27 cellular contexts compared by ENCODE assay signal in the genomic region with DNA sequence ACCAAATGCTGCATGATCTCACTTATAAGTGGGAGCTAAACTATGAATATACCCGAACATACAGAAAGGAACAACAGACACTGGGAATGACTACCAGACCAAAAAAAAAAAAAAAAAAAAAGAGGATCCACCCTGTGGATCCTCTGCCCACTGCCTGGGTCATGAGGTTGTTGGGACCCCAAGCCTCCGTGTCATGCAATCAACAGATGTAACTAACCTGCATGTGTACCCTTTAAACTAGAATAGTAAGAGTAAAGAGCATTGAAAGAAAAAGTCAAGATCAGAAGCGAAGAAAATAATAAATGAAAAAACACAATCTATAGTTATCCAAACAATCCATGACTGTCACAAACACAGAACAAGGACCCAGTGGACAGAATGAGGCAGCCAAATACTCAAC.
DNase-seq lines count a peak whose midpoint lies in the region; ATAC-seq, FAIRE-seq and TF ChIP-seq lines count a peak whose summit lies in the region.
"Had no signal": no experiment of that assay in that cellular context is flagged by ENCODE, and none has a peak within 500 bp of the region (broad histone marks: within the 10 kb centered on the region; RNA-seq: fewer than 3 reads in every experiment).

No MANE protein-coding gene starts in this region.

- no peak overlapping the region for H3K4me3 ChIP-seq in GM23338
- no peak overlapping the region for H3K4me3 ChIP-seq in IMR-90 (ENCODE audit: insufficient read depth, low read depth, low read length)
- H3K4me3 ChIP-seq in esophagus muscularis mucosa = no peak overlapping the region
- no peak overlapping the region for H3K4me3 ChIP-seq in coronary artery
- H3K4me3 ChIP-seq: BLaER1, GM12878 had no signal

- no peak overlapping the region for H3K23ac ChIP-seq in IMR-90 (ENCODE audit: low read depth, low read length)

- TF ChIP-seq EP300 in esophagus muscularis mucosa (IDR thresholded peaks at IDR 0.05) = no peak

- intact Hi-C loops in IMR-90 (cut with micrococcal nuclease) = no loop called here
- intact Hi-C loops in esophagus muscularis mucosa (cut with DNase I) = no loop called here

- no TSS peak for BruUV-seq in IMR-90 (replicated peaks; lab: Mats Ljungman, UMichigan)

- H2BK120ac ChIP-seq in IMR-90 (ENCODE audit: low read depth, low read length) = peak overlapping the region; percentile 32; the same call in 1 of the 2 replicates

- H2AK5ac ChIP-seq in IMR-90 (ENCODE audit: low read depth, low read length) = no peak overlapping the region

- POLR2A ChIA-PET in IMR-90 (lab: Charles Lee; ENCODE audit: unreplicated experiment) = no interaction called here

- no peak overlapping the region for H2AK9ac ChIP-seq in IMR-90 (replicated peaks; ENCODE audit: low read depth, low read length, poor library complexity)

- H4K91ac ChIP-seq in IMR-90 (ENCODE audit: insufficient read depth, low read depth, low read length) = no peak overlapping the region

- H3K79me1 ChIP-seq in IMR-90 (ENCODE audit: low read depth in 1 of 2, low read length in 2 of 2) = no peaks in the 10 kb centered on the region

- no peak for TF ChIP-seq RAD21 in IMR-90 (IDR thresholded peaks at IDR 0.05; ENCODE audit: low read length)

- DNase-seq in GM23338 (ENCODE audit: low spot score) (no peak), IMR-90 (no peak), esophagus muscularis mucosa (ENCODE audit: extremely low spot score) (peak; percentile 3), urothelium cell line (ENCODE audit: low spot score) (no peak), coronary artery (ENCODE audit: low spot score) (no peak)
- DNase-seq: 8988T; ACHN; BE2C; C1 segment of cervical spinal cord; CD4-positive, alpha-beta memory T cell; CD4-positive, CD25-positive, alpha-beta regulatory T cell; CD8-positive, alpha-beta memory T cell; COR-L47; DMS 273 treated with DMSO at 0.1 percent for 48 hours; DMS153; DMS53; DMS79; DND-41; EL; GDM1 had no signal

- no peaks in the 10 kb centered on the region for H3F3A ChIP-seq in GM23338 (replicated peaks; ENCODE audit: low read depth)

- peaks cover 8% of the 10 kb centered on the region for H3K9me1 ChIP-seq in IMR-90 (ENCODE audit: insufficient read depth, low read length)

- H3K36me3 ChIP-seq in GM23338 (ENCODE audit: insufficient read depth) = no peaks in the 10 kb centered on the region
- H3K36me3 ChIP-seq in IMR-90 (ENCODE audit: control insufficient read depth, insufficient read depth, low read length) = no peaks in the 10 kb centered on the region
- H3K36me3 ChIP-seq in esophagus muscularis mucosa = no peaks in the 10 kb centered on the region
- H3K36me3 ChIP-seq: BE2C, BLaER1 had no signal

- no peak overlapping the region for H2AFZ ChIP-seq in GM23338
- H2AFZ ChIP-seq in IMR-90 (replicated peaks; ENCODE audit: low read length, poor library complexity) = no peak overlapping the region

- WGBS in IMR-90 (ENCODE audit: extremely low coverage in 2 of 2, insufficient read length in 1 of 2), 2 experiments = no CpG with 5 or more reads among the region's 3 CpGs
- 86% methylated on average over 3 of the region's 3 CpGs for WGBS in esophagus muscularis mucosa

- TF ChIP-seq POLR2A in IMR-90 (IDR thresholded peaks at IDR 0.05; ENCODE audit: low read depth, low read length) = no peak
- TF ChIP-seq POLR2A in esophagus muscularis mucosa (IDR thresholded peaks at IDR 0.05; ENCODE audit: low read depth) = no peak

- H3K27me3 ChIP-seq in GM23338 (ENCODE audit: insufficient read depth) = peaks cover 100% of the 10 kb centered on the region
- H3K27me3 ChIP-seq in IMR-90 (ENCODE audit: control insufficient read depth, insufficient read depth, low read length) = peaks cover 5% of the 10 kb centered on the region
- peaks cover 0 to 70% (median 0%) of the 10 kb centered on the region in 4 donors for H3K27me3 ChIP-seq in esophagus muscularis mucosa
- H3K27me3 ChIP-seq: BLaER1 had no signal

- ATAC-seq in GM23338 (no peak), IMR-90 (ENCODE audit: low read depth) (no peak), HG02981 (IDR thresholded peaks at IDR 0.05; ENCODE audit: unreplicated experiment) (no peak), HG02759 (IDR thresholded peaks at IDR 0.05; ENCODE audit: unreplicated experiment) (no peak)
- ATAC-seq: GM12878 had no signal

- peaks cover 97% of the 10 kb centered on the region for H3K27me3 Mint-ChIP-seq in GM23338 (ENCODE audit: insufficient read depth, low read depth, poor library complexity)

- no peak overlapping the region for H3K4ac ChIP-seq in IMR-90 (ENCODE audit: low read depth, low read length)

- no peak overlapping the region for H3K9ac ChIP-seq in IMR-90 (ENCODE audit: low read depth, low read length)
- H3K9ac ChIP-seq: BLaER1 had no signal

- FAIRE-seq in urothelium cell line (lab: Jason Lieb, UNC) = peak; percentile 65
- FAIRE-seq: A204.1, GM12878, GM18507 had no signal

- in situ Hi-C loops in IMR-90 (cut with MboI; ENCODE audit: low sequenced_read_pairs) = no loop called here

- no peak overlapping the region for H3K56ac ChIP-seq in IMR-90 (ENCODE audit: extremely low read depth, insufficient read depth, low read length)

- H4K20me1 ChIP-seq in GM23338 (replicated peaks; ENCODE audit: insufficient read depth) (peaks cover 6% of the 10 kb centered on the region; the same call in 1 of the 2 replicates), IMR-90 (ENCODE audit: insufficient read depth, low read length) (no peaks in the 10 kb centered on the region)
- H4K20me1 ChIP-seq: BLaER1 had no signal

- H3K9me3 ChIP-seq in IMR-90 (ENCODE audit: control insufficient read depth, insufficient read depth, low read length) (no peaks in the 10 kb centered on the region), esophagus muscularis mucosa (no peaks in the 10 kb centered on the region)
- H3K9me3 ChIP-seq: BE2C had no signal

- H3K4me2 ChIP-seq in GM23338 (no peak overlapping the region), IMR-90 (ENCODE audit: low read depth, low read length) (no peak overlapping the region)
- H3K4me2 ChIP-seq: BLaER1 had no signal

- H4K5ac ChIP-seq in IMR-90 (ENCODE audit: low read depth, low read length) = no peak overlapping the region

- TF ChIP-seq CTCF in GM23338 (conservative IDR thresholded peaks at IDR 0.05; ENCODE audit: low read depth in 2 of 2) (no peak), IMR-90 (conservative IDR thresholded peaks at IDR 0.05; ENCODE audit: low read depth, low read length) (no peak), esophagus muscularis mucosa (IDR thresholded peaks at IDR 0.05) (no peak), coronary artery (IDR thresholded peaks at IDR 0.05) (no peak)

- H2BK5ac ChIP-seq in IMR-90 (ENCODE audit: low read depth, low read length, poor library complexity, severe bottlenecking) = no peak overlapping the region

- no peak overlapping the region for H3K4me3 Mint-ChIP-seq in GM23338
- H3K4me3 Mint-ChIP-seq: CD14-positive monocyte; CD4-positive, alpha-beta memory T cell; CD4-positive, CD25-positive, alpha-beta regulatory T cell; CD8-positive, alpha-beta memory T cell had no signal

- H3K9me2 ChIP-seq in GM23338 (ENCODE audit: insufficient read depth) = no peaks in the 10 kb centered on the region

- no peak overlapping the region for H3K18ac ChIP-seq in IMR-90 (ENCODE audit: low read depth, low read length)

- no peaks in the 10 kb centered on the region for H3K79me2 ChIP-seq in GM23338 (replicated peaks; ENCODE audit: insufficient read depth)

- CTCF ChIA-PET in IMR-90 (lab: Yijun Ruan, JAX) = no interaction called here

- dilution Hi-C loops in IMR-90 (cut with HindIII; ENCODE audit: low sequenced_read_pairs, unreplicated experiment) = no loop called here

- H3K27ac ChIP-seq in GM23338 (ENCODE audit: low read depth) (no peak overlapping the region), IMR-90 (ENCODE audit: insufficient read depth, low read length) (no peak overlapping the region), esophagus muscularis mucosa (replicated peaks in 1 of 4) (no peak overlapping the region), coronary artery (no peak overlapping the region)
- H3K27ac ChIP-seq: BLaER1 had no signal

- no peaks in the 10 kb centered on the region for H3K4me1 Mint-ChIP-seq in GM23338
- H3K4me1 Mint-ChIP-seq: CD4-positive, alpha-beta memory T cell; CD4-positive, CD25-positive, alpha-beta regulatory T cell; CD8-positive, alpha-beta memory T cell had no signal

- H4K8ac ChIP-seq in IMR-90 (ENCODE audit: low read depth in 2 of 2, low read length in 2 of 2) = no peak overlapping the region

- H3K4me1 ChIP-seq in GM23338 (ENCODE audit: insufficient read depth) (no peaks in the 10 kb centered on the region), IMR-90 (ENCODE audit: control insufficient read depth, insufficient read depth, low read length) (peaks cover 19% of the 10 kb centered on the region), esophagus muscularis mucosa (no peaks in the 10 kb centered on the region)
- H3K4me1 ChIP-seq: BE2C, BLaER1 had no signal

- no peak overlapping the region; the same call in 1 of the 2 replicates for H2BK20ac ChIP-seq in IMR-90 (ENCODE audit: low read depth, low read length)

- H3K9me3 Mint-ChIP-seq in GM23338 = no peaks in the 10 kb centered on the region
- H3K9me3 Mint-ChIP-seq: CD14-positive monocyte; CD8-positive, alpha-beta memory T cell had no signal

- H3K36me3 Mint-ChIP-seq in GM23338 (ENCODE audit: low read depth) = no peaks in the 10 kb centered on the region
- H3K36me3 Mint-ChIP-seq: CD14-positive monocyte; CD4-positive, alpha-beta memory T cell; CD8-positive, alpha-beta memory T cell had no signal

- H2BK15ac ChIP-seq in IMR-90 (ENCODE audit: low read depth, low read length) = no peak overlapping the region

- H3K14ac ChIP-seq in IMR-90 (replicated peaks; ENCODE audit: low read depth, low read length) = no peak overlapping the region

- H3K27ac Mint-ChIP-seq in GM23338 = no peak overlapping the region
- H3K27ac Mint-ChIP-seq: CD4-positive, alpha-beta memory T cell; CD4-positive, CD25-positive, alpha-beta regulatory T cell; CD8-positive, alpha-beta memory T cell had no signal

TF ChIP-seq in GM23338, 12 proteins besides CTCF, POLR2A, EP300 and RAD21:
- peak; percentile 42 for TF ChIP-seq EZH2 (IDR thresholded peaks at IDR 0.05; ENCODE audit: low read depth, unreplicated experiment)
- no peak for TF ChIP-seq STAT1 (IDR thresholded peaks at IDR 0.05; ENCODE audit: unreplicated experiment)

TF ChIP-seq in IMR-90, 13 proteins besides CTCF, POLR2A, EP300 and RAD21 (continues in another document):
- no peak for TF ChIP-seq RFX5 (IDR thresholded peaks at IDR 0.05; ENCODE audit: low read depth, low read length)
- TF ChIP-seq CEBPB (IDR thresholded peaks at IDR 0.05; ENCODE audit: low read depth, low read length) = no peak
- no peak for TF ChIP-seq MAZ (IDR thresholded peaks at IDR 0.05; ENCODE audit: borderline replicate concordance, low read depth, low read length)
- no peak for TF ChIP-seq MAFK (IDR thresholded peaks at IDR 0.05; ENCODE audit: low read depth, low read length)
- TF ChIP-seq, protein P1, sequence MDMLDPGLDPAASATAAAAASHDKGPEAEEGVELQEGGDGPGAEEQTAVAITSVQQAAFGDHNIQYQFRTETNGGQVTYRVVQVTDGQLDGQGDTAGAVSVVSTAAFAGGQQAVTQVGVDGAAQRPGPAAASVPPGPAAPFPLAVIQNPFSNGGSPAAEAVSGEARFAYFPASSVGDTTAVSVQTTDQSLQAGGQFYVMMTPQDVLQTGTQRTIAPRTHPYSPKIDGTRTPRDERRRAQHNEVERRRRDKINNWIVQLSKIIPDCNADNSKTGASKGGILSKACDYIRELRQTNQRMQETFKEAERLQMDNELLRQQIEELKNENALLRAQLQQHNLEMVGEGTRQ (IDR thresholded peaks at IDR 0.05; ENCODE audit: low read depth, low read length) = no peak
